ENCODE assay signal across 8 cellular contexts in genomic region chr1:201709564-201710295, GRCh38.
DNase-seq lines count a peak whose midpoint lies in the region; ATAC-seq and TF ChIP-seq lines count a peak whose summit lies in the region.

No MANE protein-coding gene starts in this region.

- H3K36me3 Mint-ChIP-seq in T-helper 17 cell (ENCODE audit: low read depth), result no peaks in the 10 kb centered on the region

- peak; percentile 75 for DNase-seq in HuH-7.5 (ENCODE audit: low spot score)
- DNase-seq in T-helper 17 cell, result peak; percentile 19 to 54 (median 27)
- DNase-seq in iPS DF 6.9 (ENCODE audit: low read depth, low spot score), result peak; percentile 68
- peak; percentile 89 for DNase-seq in spleen
- no peak for DNase-seq in dedifferentiated amniotic fluid mesenchymal stem cell (ENCODE audit: extremely low spot score)

- WGBS in iPS DF 6.9 (ENCODE audit: insufficient coverage, insufficient read length), result no CpG with 5 or more reads among the region's 4 CpGs
- WGBS in spleen, 5 donors, result 45 to 63% (median 60%) methylated on average over 3 to 4 of the region's 4 CpGs

- no peaks in the 10 kb centered on the region for H3K9me3 ChIP-seq in BLaER1 treated with 17β-estradiol and CSF1 and Interleukin-3, amounts not matched to agents 10 nM and 100 nM (replicated peaks in 1 of 11)
- H3K9me3 ChIP-seq in T-helper 17 cell (ENCODE audit: control insufficient read depth, low read length, poor library complexity, severe bottlenecking) (no peaks in the 10 kb centered on the region), iPS DF 6.9 (ENCODE audit: control insufficient read depth, insufficient read depth, low read length) (no peaks in the 10 kb centered on the region), spleen (no peaks in the 10 kb centered on the region)

- H3K9ac ChIP-seq in BLaER1 treated with 17β-estradiol and CSF1 and Interleukin-3, amounts not matched to agents 10 nM and 100 nM, result peak overlapping the region in 4 of 11 experiments; percentile 20 to 51 (median 44); a peak in 7 of 22 replicates

- H3K4me3 ChIP-seq in BLaER1 treated with 17β-estradiol and CSF1 and Interleukin-3, amounts not matched to agents 10 nM and 100 nM, result no peak overlapping the region
- H3K4me3 ChIP-seq in iPS DF 6.9 (ENCODE audit: low read length) (no peak overlapping the region), spleen (no peak overlapping the region)

- peak; percentile 58 to 93 (median 83) for TF ChIP-seq CTCF in spleen (IDR thresholded peaks at IDR 0.05 in 8 of 11, conservative IDR thresholded peaks at IDR 0.05 in 3 of 11)

- TF ChIP-seq POLR2A in spleen (IDR thresholded peaks at IDR 0.05), result no peak

- intact Hi-C loops in spleen (cut with DNase I; ENCODE audit: low total_unique reads), result loop anchor here (2.0 kb wide), 1 partner anchor 83 kb away; no protein-coding TSS in a partner anchor

- H3K27me3 ChIP-seq in BLaER1 treated with 17β-estradiol and CSF1 and Interleukin-3, amounts not matched to agents 10 nM and 100 nM, result no peaks in the 10 kb centered on the region
- H3K27me3 ChIP-seq in iPS DF 6.9 (ENCODE audit: control insufficient read depth, insufficient read depth, low read length) (no peaks in the 10 kb centered on the region), spleen (replicated peaks in 1 of 7) (peaks cover 0 to 11% (median 0%) of the 10 kb centered on the region in 7 donors)

- no peak overlapping the region for H3K4me3 Mint-ChIP-seq in T-helper 17 cell

- peaks cover 0 to 62% (median 46%) of the 10 kb centered on the region in 11 experiments; a peak in 16 of 22 replicates for H4K20me1 ChIP-seq in BLaER1 treated with 17β-estradiol and CSF1 and Interleukin-3, amounts not matched to agents 10 nM and 100 nM

- peaks cover 0 to 49% (median 25%) of the 10 kb centered on the region in 11 experiments; a peak in 15 of 22 replicates for H3K36me3 ChIP-seq in BLaER1 treated with 17β-estradiol and CSF1 and Interleukin-3, amounts not matched to agents 10 nM and 100 nM
- no peaks in the 10 kb centered on the region for H3K36me3 ChIP-seq in iPS DF 6.9 (ENCODE audit: control insufficient read depth, insufficient read depth, low read length)
- no peaks in the 10 kb centered on the region for H3K36me3 ChIP-seq in spleen

- H3K27ac Mint-ChIP-seq in T-helper 17 cell, result no peak overlapping the region

- peaks cover 7% of the 10 kb centered on the region for H3K27me3 Mint-ChIP-seq in T-helper 17 cell

- ATAC-seq in GM19043 (IDR thresholded peaks at IDR 0.05; ENCODE audit: low read depth, unreplicated experiment) (peak; percentile 82), T-helper 17 cell (peak; percentile 86)

- H3K4me2 ChIP-seq in BLaER1 treated with 17β-estradiol and CSF1 and Interleukin-3, amounts not matched to agents 10 nM and 100 nM, result peak overlapping the region; percentile 32 to 97 (median 93); a peak in 21 of 22 replicates

- H3K4me1 Mint-ChIP-seq in T-helper 17 cell, result peaks cover 5% of the 10 kb centered on the region

- H3K27ac ChIP-seq in BLaER1 treated with 17β-estradiol and CSF1 and Interleukin-3, amounts not matched to agents 10 nM and 100 nM, result peak overlapping the region in 6 of 11 experiments; percentile 5 to 84 (median 80); a peak in 11 of 22 replicates
- H3K27ac ChIP-seq in angular gyrus (ENCODE audit: low read depth, low read length), result peak overlapping the region; percentile 75
- H3K27ac ChIP-seq in iPS DF 6.9 (ENCODE audit: low read length), result no peak overlapping the region
- no peak overlapping the region for H3K27ac ChIP-seq in spleen

- H3K4me1 ChIP-seq in BLaER1 treated with 17β-estradiol and CSF1 and Interleukin-3, amounts not matched to agents 10 nM and 100 nM, result peaks cover 90 to 100% (median 100%) of the 10 kb centered on the region in 10 experiments
- H3K4me1 ChIP-seq in iPS DF 6.9 (ENCODE audit: control insufficient read depth, insufficient read depth, low read length) (no peaks in the 10 kb centered on the region), spleen (peaks cover 0 to 45% (median 15%) of the 10 kb centered on the region in 6 donors)

Comparison
In these comparisons a context has a peak if more than half of its experiments do, and no peak if none do; other contexts are left out.
1. H3K27ac ChIP-seq: peak in BLaER1 treated with 17β-estradiol and CSF1 and Interleukin-3, amounts not matched to agents 10 nM and 100 nM (6 of 11) and angular gyrus (single experiment); none in iPS DF 6.9 (single experiment) and spleen (0 of 8).